In genomic region chr22:45547016-45547345, GRCh38 we compare ENCODE assay signal across 24 cellular contexts. TPM values are rescaled to one million over a fixed set of nuclear protein-coding genes. Genes with fewer than 3 reads are reported as not detected.
"Had no signal": no experiment of that assay in that cellular context is flagged by ENCODE, and none has a peak within 500 bp of the region (broad histone marks: within the 10 kb centered on the region; RNA-seq: fewer than 3 reads in every experiment).

No MANE protein-coding gene starts in this region.

- H3K9me3 ChIP-seq: esophagus squamous epithelium had no signal

- H3K27ac ChIP-seq: brain microvascular endothelial cell, epithelial cell of prostate had no signal

- H3K4me3 ChIP-seq: esophagus squamous epithelium had no signal

- ATAC-seq: activated CD4-positive, alpha-beta T cell treated with anti-CD3 and anti-CD28 coated beads for 36 hours; activated CD8-positive, alpha-beta T cell treated with anti-CD3 and anti-CD28 coated beads, Interleukin-2, amount 10 ng/mL, durations not matched to agents 7 days and 5 days; activated T-cell treated with anti-CD3 and anti-CD28 coated beads, Interleukin-2, amount 50 U/mL, for 72 hours had no signal

- H3K27me3 ChIP-seq: brain microvascular endothelial cell, esophagus squamous epithelium had no signal

- DNase-seq: activated CD4-positive, alpha-beta memory T cell treated with anti-CD3 and anti-CD28 coated beads for 36 hours; activated CD4-positive, alpha-beta T cell treated with anti-CD3 and anti-CD28 coated beads for 36 hours; activated CD4-positive, alpha-beta T cell treated with anti-CD3 and anti-CD28 coated beads, Interleukin-2, amount 10 ng/mL, durations not matched to agents 24 days and 14 days; activated CD4-positive, CD25-positive, alpha-beta regulatory T cell; activated CD4-positive, CD25-positive, alpha-beta regulatory T cell treated with anti-CD3 and anti-CD28 coated beads, Interleukin-2, amount 50 U/mL, for 72 hours; activated CD8-positive, alpha-beta memory T cell treated with anti-CD3 and anti-CD28 coated beads, Interleukin-2, amount 50 U/mL, for 48 hours; activated CD8-positive, alpha-beta T cell treated with anti-CD3 and anti-CD28 coated beads, Interleukin-2, amount 10 ng/mL, durations not matched to agents 7 days and 5 days; activated gamma-delta T cell; activated naive CD4-positive, alpha-beta T cell; activated naive CD4-positive, alpha-beta T cell treated with anti-CD3 and anti-CD28 coated beads, Interleukin-2, amount 50 U/mL, for 16 hours; activated T-cell treated with anti-CD3 and anti-CD28 coated beads for 4 hours; activated T-cell treated with anti-CD3 and anti-CD28 coated beads, Interleukin-2, amount 50 U/mL, for 24 hours; activated T-cell treated with anti-CD3 and anti-CD28 coated beads, Interleukin-2, amount 50 U/mL, for 72 hours; amniotic stem cell; anterior cingulate cortex; brain microvascular endothelial cell; cortex of kidney; dermis blood vessel endothelial cell; effector CD4-positive, alpha-beta T cell; esophagus squamous epithelium; foreskin melanocyte; T-helper 2 cell had no signal

RNA-seq across cellular contexts. Expression of gene FBLN1, which starts 44.3 kb away (rescaled TPM):
- total RNA-seq: activated CD4-positive, alpha-beta memory T cell treated with anti-CD3 and anti-CD28 coated beads for 36 hours; activated CD4-positive, alpha-beta T cell treated with anti-CD3 and anti-CD28 coated beads for 36 hours; activated CD4-positive, alpha-beta T cell treated with anti-CD3 and anti-CD28 coated beads, Interleukin-2, amount 10 ng/mL, durations not matched to agents 24 days and 14 days; activated CD8-positive, alpha-beta T cell treated with anti-CD3 and anti-CD28 coated beads, Interleukin-2, amount 10 ng/mL, durations not matched to agents 7 days and 5 days; activated T-cell treated with anti-CD3 and anti-CD28 coated beads, Interleukin-2, amount 50 U/mL, for 72 hours; T-helper 1 cell treated with Interleukin-12 subunit alpha and Interleukin-12 subunit beta and Interleukin-4 antibody, amounts not matched to agents 30 ng/mL and 1 ng/mL, for 36 hours had no signal
